Comparison of ENCODE assay signal across 18 cellular contexts in the genomic region with DNA sequence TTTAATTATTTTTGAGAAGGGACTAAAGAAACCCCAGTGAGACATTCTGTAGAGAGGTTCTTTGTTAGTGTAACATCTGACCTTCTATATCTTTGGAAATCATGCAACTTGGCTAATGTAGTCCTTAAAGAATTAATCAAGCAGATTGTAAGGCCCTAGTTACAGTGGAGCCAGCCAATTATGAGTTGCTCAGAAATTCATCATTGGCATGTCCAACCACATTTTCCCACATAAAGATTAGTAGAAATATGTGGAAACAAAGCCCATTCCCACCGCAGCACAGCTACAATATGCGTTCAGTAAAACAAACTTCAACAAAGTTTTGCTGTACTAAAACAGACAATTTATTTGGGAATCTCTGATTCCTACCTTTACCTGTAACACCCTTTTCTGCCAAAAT. TPM values are rescaled to one million over a fixed set of nuclear protein-coding genes. Genes with fewer than 3 reads are reported as not detected.
"Had no signal": no experiment of that assay in that cellular context is flagged by ENCODE, and none has a peak within 500 bp of the region (broad histone marks: within the 10 kb centered on the region; RNA-seq: fewer than 3 reads in every experiment).

No MANE protein-coding gene starts in this region.

- DNase-seq: activated CD4-positive, alpha-beta T cell treated with anti-CD3 and anti-CD28 coated beads for 48 hours; activated CD8-positive, alpha-beta memory T cell treated with anti-CD3 and anti-CD28 coated beads, Interleukin-2, amount 50 U/mL, for 48 hours; activated CD8-positive, alpha-beta T cell treated with anti-CD3 and anti-CD28 coated beads, Interleukin-2, amount 10 ng/mL, durations not matched to agents 7 days and 5 days; activated naive CD8-positive, alpha-beta T cell treated with anti-CD3 and anti-CD28 coated beads, Interleukin-2, amount 50 U/mL, for 24 hours; effector memory CD8-positive, alpha-beta T cell; foreskin keratinocyte; heart right ventricle; left lung; mesendoderm; retina; tibial artery had no signal

- ATAC-seq: activated CD8-positive, alpha-beta T cell treated with anti-CD3 and anti-CD28 coated beads, Interleukin-2, amount 10 ng/mL, durations not matched to agents 7 days and 5 days; activated naive CD8-positive, alpha-beta T cell treated with anti-CD3 and anti-CD28 coated beads, Interleukin-2, amount 50 U/mL, for 24 hours; effector memory CD8-positive, alpha-beta T cell; foreskin keratinocyte; heart right ventricle; left lung; stimulated activated effector memory CD8-positive, alpha-beta T cell treated with anti-CD3 and anti-CD28 coated beads, Interleukin-12 subunit alpha, Interleukin-12 subunit beta, amount 100 ng/mL, for 72 hours; WTC11 had no signal

- H3K4me3 ChIP-seq: heart right ventricle, left lung, skin epidermis, tibial artery, vagina had no signal

- H3K27ac Mint-ChIP-seq: activated CD8-positive, alpha-beta T cell treated with anti-CD3 and anti-CD28 coated beads, Interleukin-2, amount 10 ng/mL, durations not matched to agents 7 days and 5 days; activated naive CD8-positive, alpha-beta T cell treated with anti-CD3 and anti-CD28 coated beads, Interleukin-2, amount 50 U/mL, for 24 hours; dendritic cell treated with granulocyte-macrophage colony-stimulating factor and Interleukin-4, amounts not matched to agents 40 ng/mL and 50 ng/mL, for 4 days; effector memory CD8-positive, alpha-beta T cell; stimulated activated effector memory CD8-positive, alpha-beta T cell treated with anti-CD3 and anti-CD28 coated beads, Interleukin-12 subunit alpha, Interleukin-12 subunit beta, amount 100 ng/mL, for 72 hours; WTC11 had no signal

- H3K27me3 Mint-ChIP-seq: activated naive CD8-positive, alpha-beta T cell treated with anti-CD3 and anti-CD28 coated beads, Interleukin-2, amount 50 U/mL, for 24 hours; central memory CD8-positive, alpha-beta T cell; dendritic cell treated with granulocyte-macrophage colony-stimulating factor and Interleukin-4, amounts not matched to agents 40 ng/mL and 50 ng/mL, for 4 days; effector memory CD8-positive, alpha-beta T cell had no signal

- H3K4me1 Mint-ChIP-seq: activated naive CD8-positive, alpha-beta T cell treated with anti-CD3 and anti-CD28 coated beads, Interleukin-2, amount 50 U/mL, for 24 hours; central memory CD8-positive, alpha-beta T cell; neural crest cell; stimulated activated effector memory CD8-positive, alpha-beta T cell treated with anti-CD3 and anti-CD28 coated beads, Interleukin-12 subunit alpha, Interleukin-12 subunit beta, amount 100 ng/mL, for 72 hours; WTC11 had no signal

- H3K4me3 Mint-ChIP-seq: activated CD8-positive, alpha-beta T cell treated with anti-CD3 and anti-CD28 coated beads, Interleukin-2, amount 10 ng/mL, durations not matched to agents 7 days and 5 days; activated naive CD8-positive, alpha-beta T cell treated with anti-CD3 and anti-CD28 coated beads, Interleukin-2, amount 50 U/mL, for 24 hours; central memory CD8-positive, alpha-beta T cell; dendritic cell treated with granulocyte-macrophage colony-stimulating factor and Interleukin-4, amounts not matched to agents 40 ng/mL and 50 ng/mL, for 4 days; effector memory CD8-positive, alpha-beta T cell; neural crest cell; stimulated activated effector memory CD8-positive, alpha-beta T cell treated with anti-CD3 and anti-CD28 coated beads, Interleukin-12 subunit alpha, Interleukin-12 subunit beta, amount 100 ng/mL, for 72 hours; WTC11 had no signal

- H3K9me3 Mint-ChIP-seq: activated naive CD8-positive, alpha-beta T cell treated with anti-CD3 and anti-CD28 coated beads, Interleukin-2, amount 50 U/mL, for 24 hours; central memory CD8-positive, alpha-beta T cell; dendritic cell treated with granulocyte-macrophage colony-stimulating factor and Interleukin-4, amounts not matched to agents 40 ng/mL and 50 ng/mL, for 4 days; effector memory CD8-positive, alpha-beta T cell; neural crest cell; stimulated activated effector memory CD8-positive, alpha-beta T cell treated with anti-CD3 and anti-CD28 coated beads, Interleukin-12 subunit alpha, Interleukin-12 subunit beta, amount 100 ng/mL, for 72 hours; WTC11 had no signal

- H3K36me3 Mint-ChIP-seq: WTC11 had no signal

RNA-seq across cellular contexts. Expression of a gene that starts 27.8 kb away (rescaled TPM):
- total RNA-seq: activated CD8-positive, alpha-beta T cell treated with anti-CD3 and anti-CD28 coated beads, Interleukin-2, amount 10 ng/mL, durations not matched to agents 7 days and 5 days had no signal
